In the genomic region with DNA sequence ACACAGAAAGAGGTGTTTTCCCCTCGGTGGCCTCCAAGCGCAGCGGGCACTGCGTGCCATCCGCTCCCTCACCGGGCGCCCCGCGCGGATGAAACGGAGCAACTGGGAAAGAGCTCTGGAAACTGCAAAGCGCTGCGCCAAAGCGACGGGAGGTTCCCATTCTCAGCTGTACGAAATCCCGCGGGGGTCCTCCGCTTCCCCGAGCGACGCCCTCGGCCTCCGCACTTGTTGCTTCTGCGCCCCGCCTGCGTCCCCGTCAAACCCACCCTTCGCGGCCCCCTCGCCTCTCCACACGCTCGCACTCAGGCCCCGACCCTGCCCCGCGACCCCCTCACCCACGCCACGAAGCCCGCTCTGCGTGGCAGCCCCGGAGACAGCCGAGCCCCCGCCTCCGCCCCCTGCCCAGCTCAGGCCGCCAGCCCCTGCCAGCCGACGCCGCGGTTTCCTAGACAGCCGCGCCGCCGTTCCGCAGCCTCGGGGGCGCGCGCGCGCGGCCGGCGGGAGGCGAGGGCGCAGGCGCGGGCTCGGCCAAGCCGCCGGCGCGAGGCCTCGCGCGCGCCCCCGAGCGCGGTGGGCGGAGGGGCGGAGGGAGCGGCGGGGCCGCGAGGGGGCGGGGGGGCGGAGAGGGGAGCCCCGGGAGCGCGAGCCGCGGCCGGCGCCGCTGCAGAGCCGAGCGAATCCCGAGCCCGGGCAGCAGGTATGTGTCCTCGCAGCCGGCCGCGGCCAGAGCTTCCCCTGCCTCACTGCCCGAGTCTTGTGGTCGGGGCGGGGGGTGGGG, we compare ENCODE assay signal across 8 cellular contexts. TPM values are rescaled to one million over a fixed set of nuclear protein-coding genes. Genes with fewer than 3 reads are reported as not detected.
DNase-seq lines count a peak whose midpoint lies in the region; ATAC-seq and TF ChIP-seq lines count a peak whose summit lies in the region.

A gene with protein sequence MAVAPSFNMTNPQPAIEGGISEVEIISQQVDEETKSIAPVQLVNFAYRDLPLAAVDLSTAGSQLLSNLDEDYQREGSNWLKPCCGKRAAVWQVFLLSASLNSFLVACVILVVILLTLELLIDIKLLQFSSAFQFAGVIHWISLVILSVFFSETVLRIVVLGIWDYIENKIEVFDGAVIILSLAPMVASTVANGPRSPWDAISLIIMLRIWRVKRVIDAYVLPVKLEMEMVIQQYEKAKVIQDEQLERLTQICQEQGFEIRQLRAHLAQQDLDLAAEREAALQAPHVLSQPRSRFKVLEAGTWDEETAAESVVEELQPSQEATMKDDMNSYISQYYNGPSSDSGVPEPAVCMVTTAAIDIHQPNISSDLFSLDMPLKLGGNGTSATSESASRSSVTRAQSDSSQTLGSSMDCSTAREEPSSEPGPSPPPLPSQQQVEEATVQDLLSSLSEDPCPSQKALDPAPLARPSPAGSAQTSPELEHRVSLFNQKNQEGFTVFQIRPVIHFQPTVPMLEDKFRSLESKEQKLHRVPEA (plus strand): TSS at position 666 of the 778 bp plus-strand sequence. CDS start 74,279 bp downstream, outside the sequence.

- H3K9me3 ChIP-seq in H9 (ENCODE audit: control insufficient read depth, low read depth, low read length) (no peaks in the 10 kb centered on the region), Peyer's patch (no peaks in the 10 kb centered on the region), skeletal muscle satellite cell (replicated peaks; ENCODE audit: low read length) (no peaks in the 10 kb centered on the region)

- peak within 1 kb of the TSS; percentile 39 to 71 (median 62) for H3K4me3 ChIP-seq in Peyer's patch
- H3K4me3 ChIP-seq in skeletal muscle satellite cell (ENCODE audit: low read length), result peak within 1 kb of the TSS; percentile 73

- H4K20me1 ChIP-seq in H9 (ENCODE audit: control insufficient read depth, insufficient read depth, insufficient read length), result no peaks in the 10 kb centered on the region

- peak within 1 kb of the TSS; percentile 79 to 85 for H3K4me3 Mint-ChIP-seq in H9
- peak within 1 kb of the TSS; percentile 55 for H3K4me3 Mint-ChIP-seq in MCF 10A (ENCODE audit: unreplicated experiment)
- H3K4me3 Mint-ChIP-seq in immature natural killer cell, result peak within 1 kb of the TSS; percentile 82 to 88 (median 85)

- H3K36me3 Mint-ChIP-seq in H9 (ENCODE audit: insufficient read depth in 1 of 3, low read depth in 3 of 3) (no peaks in the 10 kb centered on the region), MCF 10A (ENCODE audit: insufficient read depth, unreplicated experiment) (no peaks in the 10 kb centered on the region), immature natural killer cell (no peaks in the 10 kb centered on the region)

- H3K9me3 Mint-ChIP-seq in H9, result no peaks in the 10 kb centered on the region; a peak in 1 of 5 replicates
- no peaks in the 10 kb centered on the region for H3K9me3 Mint-ChIP-seq in MCF 10A (ENCODE audit: unreplicated experiment)
- no peaks in the 10 kb centered on the region for H3K9me3 Mint-ChIP-seq in immature natural killer cell

- POLR2A ChIA-PET in MCF 10A (lab: Yijun Ruan, JAX), result interaction anchor here (0.6 to 3.7 kb wide), 6 partner anchors 14 to 348 kb away, joined by 3 to 51 read pairs (median 3); no protein-coding TSS in a partner anchor

- DNase-seq in COLO668 (lab: John Stamatoyannopoulos, UW; ENCODE audit: unreplicated experiment) (peak; percentile 74), H9 (peak; percentile 74), Peyer's patch (peak in 2 of 3 donors; percentile 47 to 53), MCF 10A (ENCODE audit: unreplicated experiment) (peak; percentile 22), immature natural killer cell (peak; percentile 20 to 25 (median 23))

- H3K27me3 ChIP-seq in H9 (ENCODE audit: insufficient read depth, low read length) (no peaks in the 10 kb centered on the region), Peyer's patch (no peaks in the 10 kb centered on the region), skeletal muscle satellite cell (ENCODE audit: control insufficient read depth, insufficient read depth, low read length) (peaks cover 70% of the 10 kb centered on the region)

- H2BK120ac ChIP-seq in H9 (ENCODE audit: low read depth, low read length, poor library complexity, severe bottlenecking), result no peak within 1 kb of the TSS

- H3K36me3 ChIP-seq in Peyer's patch (no peaks in the 10 kb centered on the region), skeletal muscle satellite cell (ENCODE audit: insufficient read depth, low read length) (no peaks in the 10 kb centered on the region)

- H3K4me1 Mint-ChIP-seq in H9 (peaks cover 31 to 32% of the 10 kb centered on the region in 2 experiments), MCF 10A (ENCODE audit: insufficient read depth, unreplicated experiment) (peaks cover 16% of the 10 kb centered on the region), immature natural killer cell (peaks cover 22% of the 10 kb centered on the region in 2 donors)

- TF ChIP-seq POLR2A in Peyer's patch (IDR thresholded peaks at IDR 0.05), result no peak

- TF ChIP-seq CTCF in H9 (conservative IDR thresholded peaks at IDR 0.05) (peak; percentile 48; the same call in 2 of the 3 replicates), Peyer's patch (IDR thresholded peaks at IDR 0.05) (no peak), MCF 10A (IDR thresholded peaks at IDR 0.05; ENCODE audit: unreplicated experiment) (no peak)

- H3K79me2 ChIP-seq in H9 (ENCODE audit: insufficient read depth, low read length), result no peaks in the 10 kb centered on the region

- no peaks in the 10 kb centered on the region for H3K79me1 ChIP-seq in H9 (ENCODE audit: insufficient read depth, low read depth, low read length, poor library complexity, severe bottlenecking)

- no peak within 1 kb of the TSS for H3K14ac ChIP-seq in H9 (ENCODE audit: insufficient read depth, low read length)

- H3K9ac ChIP-seq in H9 (ENCODE audit: extremely low read depth, insufficient read length, low read length), result peak within 1 kb of the TSS; percentile 25
- no peak within 1 kb of the TSS for H3K9ac ChIP-seq in skeletal muscle satellite cell (ENCODE audit: low read depth, low read length)

- no peak within 1 kb of the TSS for H2AK5ac ChIP-seq in H9 (ENCODE audit: insufficient read length, low read length)

- H3K27ac Mint-ChIP-seq in H9 (no peak within 1 kb of the TSS), MCF 10A (ENCODE audit: low read depth, unreplicated experiment) (no peak within 1 kb of the TSS), immature natural killer cell (peak within 1 kb of the TSS in 4 of 6 donors; percentile 18 to 71 (median 34))

- no CpG with 5 or more reads among the region's 106 CpGs for WGBS in H9 (ENCODE audit: extremely low coverage, insufficient read length, low lambda C conversion rate)

- no peak within 1 kb of the TSS for H4K8ac ChIP-seq in H9 (replicated peaks; ENCODE audit: insufficient read length, low read depth, low read length)

- H3T11ph ChIP-seq in H9 (ENCODE audit: low read length), result no peak within 1 kb of the TSS

- no peak within 1 kb of the TSS for H2BK20ac ChIP-seq in H9 (ENCODE audit: low read depth, low read length, poor library complexity, severe bottlenecking)

- no peak within 1 kb of the TSS for H3K56ac ChIP-seq in H9 (ENCODE audit: insufficient read length, low read depth, low read length)

- H3K4me1 ChIP-seq in H9 (ENCODE audit: insufficient read depth, low read length) (peaks cover 3% of the 10 kb centered on the region; the same call in 1 of the 2 replicates), Peyer's patch (peaks cover 0 to 9% (median 3%) of the 10 kb centered on the region in 4 donors), skeletal muscle satellite cell (ENCODE audit: control insufficient read depth, insufficient read depth, low read length) (peaks cover 6% of the 10 kb centered on the region)

- H3K27me3 Mint-ChIP-seq in H9 (ENCODE audit: low read depth), result peaks cover 48% of the 10 kb centered on the region
- peaks cover 39% of the 10 kb centered on the region for H3K27me3 Mint-ChIP-seq in MCF 10A (ENCODE audit: insufficient read depth, unreplicated experiment)
- H3K27me3 Mint-ChIP-seq in immature natural killer cell (ENCODE audit: low read depth in 3 of 3), result peaks cover 15 to 33% (median 21%) of the 10 kb centered on the region in 3 donors

- no peak within 1 kb of the TSS for H3K4ac ChIP-seq in H9 (ENCODE audit: low read depth, low read length)

- BruUV-seq in MCF 10A (replicated peaks; lab: Mats Ljungman, UMichigan), result no TSS peak

- intact Hi-C loops in MCF 10A (cut with micrococcal nuclease), result loop anchor here (5.0 to 10.0 kb wide), 2 partner anchors 132 to 805 kb away; no protein-coding TSS in a partner anchor

- no peak within 1 kb of the TSS for H2BK5ac ChIP-seq in H9 (ENCODE audit: insufficient read length, low read length)

- H2AFZ ChIP-seq in H9 (ENCODE audit: low read length), result no peak within 1 kb of the TSS

- H3K4me2 ChIP-seq in H9 (ENCODE audit: insufficient read depth, insufficient read length, low read length) (peak within 1 kb of the TSS; percentile 76), skeletal muscle satellite cell (ENCODE audit: low read length) (peak within 1 kb of the TSS; percentile 96)

- H2BK15ac ChIP-seq in H9 (ENCODE audit: low read depth, low read length), result no peak within 1 kb of the TSS

- H2BK12ac ChIP-seq in H9 (ENCODE audit: insufficient read length, low read depth, low read length), result no peak within 1 kb of the TSS

- peaks cover 8% of the 10 kb centered on the region for H3K23me2 ChIP-seq in H9 (ENCODE audit: insufficient read length, low read depth, low read length, poor library complexity, severe bottlenecking)

- H3K23ac ChIP-seq in H9 (ENCODE audit: insufficient read length, low read depth, low read length), result no peak within 1 kb of the TSS

- ATAC-seq in HG03108 (IDR thresholded peaks at IDR 0.05; ENCODE audit: unreplicated experiment), result no peak
- no peak for ATAC-seq in HG03378 (IDR thresholded peaks at IDR 0.05; ENCODE audit: unreplicated experiment)

- H3K18ac ChIP-seq in H9 (ENCODE audit: insufficient read length, low read depth, low read length), result no peak within 1 kb of the TSS

- H4K91ac ChIP-seq in H9 (ENCODE audit: insufficient read length, low read depth, low read length), result no peak within 1 kb of the TSS

- CTCF ChIA-PET in MCF 10A (lab: Yijun Ruan, JAX), result interaction anchor here (0.6 to 9.6 kb wide), 16 partner anchors 8 to 868 kb away, joined by 3 to 264 read pairs (median 4); no protein-coding TSS in a partner anchor

- H4K5ac ChIP-seq in H9 (ENCODE audit: insufficient read length, low read depth, low read length), result no peak within 1 kb of the TSS

- H3K27ac ChIP-seq in H9 (ENCODE audit: insufficient read length, low read depth, low read length) (no peak within 1 kb of the TSS), Peyer's patch (peak within 1 kb of the TSS in 1 of 4 donors; percentile 34)

RNA-seq across cellular contexts. Expression of the gene that starts here (rescaled TPM):
- total RNA-seq in H9 (2021) (0.55 and 0.81 TPM in 2 replicates), Peyer's patch (not detected), MCF 10A (2022) (not detected in 2 replicates)
- not detected for polyA plus RNA-seq in immature natural killer cell
- total RNA-seq in skeletal muscle satellite cell (2012; rRNA removed), result 0.25 TPM in 1 of 2 replicates, not detected in the other

Comparison
In these comparisons a context has a peak if more than half of its experiments do, and no peak if none do; other contexts are left out.
1. Peak in DNase-seq, H3K9ac ChIP-seq and H3K4me2 ChIP-seq in H9; RNA of the gene not detected or under 1 TPM.
2. Peak in DNase-seq and H3K4me3 ChIP-seq in Peyer's patch; RNA of the gene not detected or under 1 TPM.
3. Peak in DNase-seq in MCF 10A; RNA of the gene not detected or under 1 TPM.
4. Peak in DNase-seq in immature natural killer cell; RNA of the gene not detected or under 1 TPM.
5. DNase-seq: peak in every context shown above with its lines; median percentile 74 in COLO668; 74 in H9; 50 in Peyer's patch; 23 in immature natural killer cell; 22 in MCF 10A.
6. H3K27ac Mint-ChIP-seq: peak in immature natural killer cell (4 of 6); none in H9 (0 of 3) and MCF 10A (single experiment).
7. Peak in every context shown above with its lines, with median percentiles within 50 percentile points of each other: H3K4me3 Mint-ChIP-seq.